ENCODE assay signal across 8 cellular contexts in genomic region chr18:9914584-9915290, GRCh38. TPM values are rescaled to one million over a fixed set of nuclear protein-coding genes. Genes with fewer than 3 reads are reported as not detected.
DNase-seq lines count a peak whose midpoint lies in the region; ATAC-seq, FAIRE-seq and TF ChIP-seq lines count a peak whose summit lies in the region.

No MANE protein-coding gene starts in this region.

- H3K4me3 ChIP-seq in BLaER1 treated with 17β-estradiol and CSF1 and Interleukin-3, amounts not matched to agents 10 nM and 100 nM = peak overlapping the region; percentile 89 to 99 (median 98)
- H3K4me3 ChIP-seq in fibroblast of the aortic adventitia (ENCODE audit: low read depth, low read length) = peak overlapping the region; percentile 83
- peak overlapping the region; percentile 70 for H3K4me3 ChIP-seq in neuron (ENCODE audit: low read length)
- peak overlapping the region; percentile 85 to 99 (median 97) for H3K4me3 ChIP-seq in subcutaneous abdominal adipose tissue (ENCODE audit: low read depth in 1 of 5, low read length in 5 of 5)

- peak overlapping the region; percentile 71 to 92 (median 84) for H3K4me2 ChIP-seq in BLaER1 treated with 17β-estradiol and CSF1 and Interleukin-3, amounts not matched to agents 10 nM and 100 nM

- DNase-seq in RCC 7860 (ENCODE audit: low spot score) (peak; percentile 81), fibroblast of the aortic adventitia (ENCODE audit: low read depth) (peak; percentile 82)
- DNase-seq in activated T-helper 1 cell treated with anti-CD3 and anti-CD28 coated beads, Interleukin-2, amount 50 U/mL, for 16 hours (ENCODE audit: low read depth in 1 of 2, low spot score in 1 of 2) = peak; percentile 52 to 70

- H3K27ac ChIP-seq in BLaER1 treated with 17β-estradiol and CSF1 and Interleukin-3, amounts not matched to agents 10 nM and 100 nM = peak overlapping the region; percentile 94 to 100 (median 99)
- peak overlapping the region; percentile 96 for H3K27ac ChIP-seq in subcutaneous abdominal adipose tissue (ENCODE audit: low read depth, low read length)

- H3K27me3 ChIP-seq in BLaER1 treated with 17β-estradiol and CSF1 and Interleukin-3, amounts not matched to agents 10 nM and 100 nM = no peaks in the 10 kb centered on the region
- H3K27me3 ChIP-seq in neuron (ENCODE audit: insufficient read depth, low read length) (no peaks in the 10 kb centered on the region), subcutaneous abdominal adipose tissue (ENCODE audit: control insufficient read depth in 5 of 5, insufficient read depth in 4 of 5, low read length in 5 of 5) (no peaks in the 10 kb centered on the region)

- TF ChIP-seq CTCF in fibroblast of the aortic adventitia (IDR thresholded peaks at IDR 0.05; ENCODE audit: insufficient read depth, low read length) = no peak

- no peak overlapping the region for H2AFZ ChIP-seq in neuron (ENCODE audit: low read depth, low read length)

- peaks cover 50 to 53% (median 52%) of the 10 kb centered on the region in 11 experiments for H4K20me1 ChIP-seq in BLaER1 treated with 17β-estradiol and CSF1 and Interleukin-3, amounts not matched to agents 10 nM and 100 nM

- ATAC-seq in GM19351 (IDR thresholded peaks at IDR 0.05; ENCODE audit: unreplicated experiment) = peak; percentile 33
- ATAC-seq in HG03520 (IDR thresholded peaks at IDR 0.05; ENCODE audit: unreplicated experiment) = peak; percentile 20

- H3K9ac ChIP-seq in BLaER1 treated with 17β-estradiol and CSF1 and Interleukin-3, amounts not matched to agents 10 nM and 100 nM = peak overlapping the region; percentile 94 to 100 (median 98)
- peak overlapping the region; percentile 92 to 97 (median 93) for H3K9ac ChIP-seq in subcutaneous abdominal adipose tissue (ENCODE audit: low read length in 5 of 5)

- peaks cover 37 to 47% (median 42%) of the 10 kb centered on the region in 10 experiments for H3K4me1 ChIP-seq in BLaER1 treated with 17β-estradiol and CSF1 and Interleukin-3, amounts not matched to agents 10 nM and 100 nM
- H3K4me1 ChIP-seq in neuron (ENCODE audit: insufficient read depth, low read length) (peaks cover 21% of the 10 kb centered on the region), subcutaneous abdominal adipose tissue (ENCODE audit: control insufficient read depth in 5 of 5, insufficient read depth in 5 of 5, low read length in 5 of 5) (peaks cover 4 to 51% (median 45%) of the 10 kb centered on the region in 5 donors)

- FAIRE-seq in RCC 7860 (lab: Jason Lieb, UNC) = peak; percentile 37

- H3K9me3 ChIP-seq in BLaER1 treated with 17β-estradiol and CSF1 and Interleukin-3, amounts not matched to agents 10 nM and 100 nM (replicated peaks in 1 of 11) = peaks cover 0 to 8% (median 6%) of the 10 kb centered on the region in 11 experiments; a peak in 11 of 22 replicates
- H3K9me3 ChIP-seq in neuron (ENCODE audit: low read length) (no peaks in the 10 kb centered on the region), subcutaneous abdominal adipose tissue (ENCODE audit: control insufficient read depth in 5 of 5, low read length in 5 of 5) (no peaks in the 10 kb centered on the region)

- 0 out of 22 replicates have a peak, but pooled peaks cover 0 to 4% (median 0%) of the 10 kb centered on the region in 11 experiments for H3K36me3 ChIP-seq in BLaER1 treated with 17β-estradiol and CSF1 and Interleukin-3, amounts not matched to agents 10 nM and 100 nM
- H3K36me3 ChIP-seq in neuron (ENCODE audit: insufficient read depth, low read length) (no peaks in the 10 kb centered on the region), subcutaneous abdominal adipose tissue (ENCODE audit: control insufficient read depth in 5 of 5, insufficient read depth in 5 of 5, low read length in 5 of 5) (no peaks in the 10 kb centered on the region)

RNA-seq across cellular contexts. Expression of gene VAPA, which starts 0.9 kb away (rescaled TPM):
- 324 and 436 TPM in 2 replicates for total RNA-seq in fibroblast of the aortic adventitia (ENCODE audit: low replicate concordance)

RNA-seq across cellular contexts. Expression of gene TXNDC2, which starts 29.0 kb away (rescaled TPM):
- 0.16 and 0.27 TPM in 2 replicates for total RNA-seq in fibroblast of the aortic adventitia (ENCODE audit: low replicate concordance)

Comparison
In these comparisons a context has a peak if more than half of its experiments do, and no peak if none do; other contexts are left out.
1. Peak in every context shown above with its lines: DNase-seq, ATAC-seq, H3K4me3 ChIP-seq and H3K27ac ChIP-seq.